ENCODE assay signal across 13 cellular contexts in the genomic region with DNA sequence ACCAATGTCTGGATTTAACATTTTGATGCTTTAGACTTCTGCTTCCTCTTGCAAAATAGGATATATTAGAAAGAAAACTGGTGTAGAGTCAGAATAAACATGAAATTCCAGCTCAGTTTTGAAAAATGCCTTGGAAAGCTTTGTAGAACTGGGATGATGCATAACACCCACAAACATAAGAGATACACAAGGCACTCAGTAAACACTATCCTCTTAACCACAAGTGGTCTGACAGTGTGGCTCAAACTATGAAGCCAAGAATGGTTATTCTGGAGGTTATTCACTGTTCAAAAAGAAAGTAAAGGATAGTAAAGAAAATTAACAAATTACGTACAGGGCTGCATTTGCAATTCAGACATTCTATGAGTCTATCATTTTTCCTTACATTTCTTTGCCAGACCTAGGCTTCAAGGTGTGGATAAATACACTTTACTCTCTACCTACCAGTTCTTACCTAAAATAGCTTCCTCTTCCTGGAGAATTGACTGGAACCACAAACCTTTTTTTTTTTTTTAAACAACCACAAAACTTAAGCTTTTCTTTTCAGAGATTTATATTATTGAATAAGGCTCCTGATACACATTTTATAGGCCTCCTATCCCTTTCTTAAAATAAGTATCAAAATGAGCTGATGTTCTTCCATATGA. TPM values are rescaled to one million over a fixed set of nuclear protein-coding genes. Genes with fewer than 3 reads are reported as not detected.
DNase-seq lines count a peak whose midpoint lies in the region; ATAC-seq, FAIRE-seq and TF ChIP-seq lines count a peak whose summit lies in the region.
"Had no signal": no experiment of that assay in that cellular context is flagged by ENCODE, and none has a peak within 500 bp of the region (broad histone marks: within the 10 kb centered on the region; RNA-seq: fewer than 3 reads in every experiment).

No MANE protein-coding gene starts in this region.

- FAIRE-seq in K562 (lab: Jason Lieb, UNC): no peak
- no peak for FAIRE-seq in kidney (lab: Jason Lieb, UNC)
- FAIRE-seq: frontal cortex had no signal

- H3K4me1 Mint-ChIP-seq in Caco-2 (ENCODE audit: low read depth, unreplicated experiment) (peaks cover 36% of the 10 kb centered on the region), H9 (peaks cover 30 to 38% of the 10 kb centered on the region in 2 experiments)

- no peak overlapping the region for H4K91ac ChIP-seq in H9 (ENCODE audit: insufficient read length, low read depth, low read length)

- DNase-seq in Caco-2: no peak
- no peak for DNase-seq in H9
- DNase-seq in K562 (ENCODE audit: extremely low read depth in 1 of 4, low spot score in 3 of 4): no peak
- DNase-seq in myocyte (ENCODE audit: low read depth): peak; percentile 42
- DNase-seq in OCI-LY7 (ENCODE audit: low spot score): no peak
- DNase-seq in SK-N-DZ (ENCODE audit: low spot score): no peak
- DNase-seq in kidney: no peak
- DNase-seq in GM19238 (ENCODE audit: insufficient read length, low spot score): no peak
- DNase-seq: caudate nucleus, NCI-H510A treated with DMSO at 0.1 percent for 48 hours, posterior cingulate gyrus had no signal

- no CpG with 5 or more reads among the region's 1 CpG for WGBS in H9 (ENCODE audit: extremely low coverage, insufficient read length, low lambda C conversion rate)
- WGBS in K562 (ENCODE audit: insufficient coverage, low coverage, missing lambda C conversion rate): 96% methylated on average over 1 of the region's 1 CpG

- ATAC-seq in K562: no peak

- H3K14ac ChIP-seq in H9 (ENCODE audit: insufficient read depth, low read length): no peak overlapping the region

- H3K4me1 ChIP-seq in Caco-2: peaks cover 52% of the 10 kb centered on the region
- H3K4me1 ChIP-seq in H9 (ENCODE audit: insufficient read depth, low read length): peaks cover 3% of the 10 kb centered on the region; the same call in 1 of the 2 replicates
- peaks cover 2 to 11% of the 10 kb centered on the region in 2 experiments; a peak in 3 of 5 replicates for H3K4me1 ChIP-seq in K562 (replicated peaks in 1 of 2; ENCODE audit: control insufficient read depth in 2 of 2, insufficient read depth in 2 of 2, low read length in 2 of 2)
- H3K4me1 ChIP-seq in OCI-LY7 (ENCODE audit: insufficient read depth, low read length, poor library complexity, severe bottlenecking): peaks cover 6% of the 10 kb centered on the region
- H3K4me1 ChIP-seq in kidney (ENCODE audit: control insufficient read depth in 1 of 2, insufficient read depth in 1 of 2, low read depth in 1 of 2, low read length in 2 of 2): peaks cover 0 to 2% of the 10 kb centered on the region in 2 donors

- no peak overlapping the region for H3K4ac ChIP-seq in H9 (ENCODE audit: low read depth, low read length)

- POLR2A ChIA-PET in Caco-2 (lab: Charles Lee) (interaction anchor here (0.6 kb wide), 2 partner anchors 9 to 79 kb away, joined by 3 read pairs; no protein-coding TSS in a partner anchor), K562 (lab: Yijun Ruan, JAX) (interaction anchor here (1.1 kb wide), 1 partner anchor 14 kb away, joined by 4 read pairs; no protein-coding TSS in a partner anchor), OCI-LY7 (lab: Charles Lee) (interaction anchor here (0.5 to 2.3 kb wide), 10 partner anchors 9 to 616 kb away, joined by 3 to 10 read pairs (median 4); partner anchors contain the start of gene RSBN1L)

- intact Hi-C loops in Caco-2 (cut with micrococcal nuclease; ENCODE audit: unreplicated experiment): no loop called here
- intact Hi-C loops in K562 (cut with micrococcal nuclease): no loop called here
- intact Hi-C loops in OCI-LY7 (cut with micrococcal nuclease; ENCODE audit: unreplicated experiment): no loop called here
- intact Hi-C loops in kidney (cut with DNase I): no loop called here

- no peak overlapping the region for H4K5ac ChIP-seq in H9 (ENCODE audit: insufficient read length, low read depth, low read length)

- no peak overlapping the region for H2BK20ac ChIP-seq in H9 (ENCODE audit: low read depth, low read length, poor library complexity, severe bottlenecking)

- H3K9me3 ChIP-seq in Caco-2 (no peaks in the 10 kb centered on the region), H9 (ENCODE audit: control insufficient read depth, low read depth, low read length) (no peaks in the 10 kb centered on the region), K562 (replicated peaks; ENCODE audit: control insufficient read depth, insufficient read depth, low read depth, low read length) (no peaks in the 10 kb centered on the region), OCI-LY7 (ENCODE audit: low read length) (no peaks in the 10 kb centered on the region), kidney (ENCODE audit: control insufficient read depth in 1 of 2, low read length in 2 of 2) (no peaks in the 10 kb centered on the region)

- H3K27me3 ChIP-seq in Caco-2 (replicated peaks; ENCODE audit: control insufficient read depth, insufficient read depth, low read length) (no peaks in the 10 kb centered on the region), H9 (ENCODE audit: insufficient read depth, low read length) (no peaks in the 10 kb centered on the region), K562 (ENCODE audit: control insufficient read depth in 2 of 2, insufficient read depth in 2 of 2, low read length in 2 of 2) (no peaks in the 10 kb centered on the region)

- H3K36me3 ChIP-seq in Caco-2 (ENCODE audit: control insufficient read depth, insufficient read depth, low read length) (peaks cover 4% of the 10 kb centered on the region), K562 (ENCODE audit: control insufficient read depth, insufficient read depth, low read length) (peaks cover 72% of the 10 kb centered on the region), OCI-LY7 (ENCODE audit: insufficient read depth, low read length) (peaks cover 61% of the 10 kb centered on the region), kidney (ENCODE audit: control insufficient read depth in 1 of 2, insufficient read depth in 2 of 2, low read length in 2 of 2) (peaks cover 0 to 2% of the 10 kb centered on the region in 2 donors)

- H3K4me3 ChIP-seq in Caco-2 (ENCODE audit: low read depth, low read length) (no peak overlapping the region), K562 (no peak overlapping the region), OCI-LY7 (ENCODE audit: low read depth, low read length, poor library complexity, severe bottlenecking) (no peak overlapping the region), kidney (ENCODE audit: low read length in 2 of 2) (no peak overlapping the region)

- H3K79me1 ChIP-seq in H9 (ENCODE audit: insufficient read depth, low read depth, low read length, poor library complexity, severe bottlenecking): peaks cover 6% of the 10 kb centered on the region

- H4K8ac ChIP-seq in H9 (replicated peaks; ENCODE audit: insufficient read length, low read depth, low read length): no peak overlapping the region

- TF ChIP-seq CTCF in Caco-2 (IDR thresholded peaks at IDR 0.05; ENCODE audit: insufficient read depth in 1 of 2, low read depth in 1 of 2, low read length in 1 of 2, severe bottlenecking in 1 of 2, unreplicated experiment in 1 of 2) (no peak), H9 (conservative IDR thresholded peaks at IDR 0.05) (no peak), K562 (IDR thresholded peaks at IDR 0.05 in 2 of 3, conservative IDR thresholded peaks at IDR 0.05 in 1 of 3; ENCODE audit: insufficient read depth in 2 of 3, low read depth in 1 of 3, low read length in 3 of 3) (no peak), OCI-LY7 (conservative IDR thresholded peaks at IDR 0.05; ENCODE audit: low read length) (no peak), kidney (IDR thresholded peaks at IDR 0.05; ENCODE audit: borderline replicate concordance, extremely low read depth, insufficient read depth) (no peak)

- no peak overlapping the region for H2BK15ac ChIP-seq in H9 (ENCODE audit: low read depth, low read length)

- no peak overlapping the region for H2BK120ac ChIP-seq in H9 (ENCODE audit: low read depth, low read length, poor library complexity, severe bottlenecking)

- H3K56ac ChIP-seq in H9 (ENCODE audit: insufficient read length, low read depth, low read length): no peak overlapping the region

- CTCF ChIA-PET in Caco-2 (lab: Charles Lee): interaction anchor here (0.6 kb wide), 1 partner anchor 32 kb away, joined by 3 read pairs; no protein-coding TSS in a partner anchor
- CTCF ChIA-PET in K562 (lab: Yijun Ruan, JAX; ENCODE audit: low intra/inter-chr PET ratio): no interaction called here
- CTCF ChIA-PET in OCI-LY7 (lab: Charles Lee; ENCODE audit: unreplicated experiment): interaction anchor here (2.7 kb wide), 1 partner anchor 15 kb away, joined by 7 read pairs; no protein-coding TSS in a partner anchor

- H3K27me3 Mint-ChIP-seq in Caco-2 (ENCODE audit: insufficient read depth, unreplicated experiment) (no peaks in the 10 kb centered on the region), H9 (ENCODE audit: low read depth) (no peaks in the 10 kb centered on the region)
- H3K27me3 Mint-ChIP-seq: IgD-negative memory B cell had no signal

- TF ChIP-seq POLR2A in K562 (conservative IDR thresholded peaks at IDR 0.05): no peak

- H2AFZ ChIP-seq in H9 (ENCODE audit: low read length): no peak overlapping the region
- H2AFZ ChIP-seq in K562 (ENCODE audit: low read depth, low read length): no peak overlapping the region
- no peak overlapping the region for H2AFZ ChIP-seq in OCI-LY7 (ENCODE audit: low read length)

- BruUV-seq in Caco-2 (replicated peaks; lab: Mats Ljungman, UMichigan) (no TSS peak), K562 (replicated peaks; lab: Mats Ljungman, UMichigan) (TSS peak; percentile 7), OCI-LY7 (replicated peaks; lab: Mats Ljungman, UMichigan) (no TSS peak)

- peaks cover 2% of the 10 kb centered on the region for H4K20me1 ChIP-seq in H9 (ENCODE audit: control insufficient read depth, insufficient read depth, insufficient read length)
- H4K20me1 ChIP-seq in K562 (replicated peaks; ENCODE audit: control insufficient read depth, insufficient read depth, low read length): no peaks in the 10 kb centered on the region
- H4K20me1 ChIP-seq in OCI-LY7 (ENCODE audit: insufficient read depth, low read length): 0 out of 2 replicates have a peak, but pooled peaks cover 5% of the 10 kb centered on the region

- H3K27ac Mint-ChIP-seq in Caco-2 (ENCODE audit: unreplicated experiment) (peak overlapping the region; percentile 10), H9 (peak overlapping the region in 2 of 3 experiments; percentile 50 to 86; a peak in 2 of 7 replicates)

- TF ChIP-seq RAD21 in K562 (CRISPR knock-in tag; conservative IDR thresholded peaks at IDR 0.05 in 1 of 2, IDR thresholded peaks at IDR 0.05 in 1 of 2): no peak

- H3K27ac ChIP-seq in H9 (ENCODE audit: insufficient read length, low read depth, low read length) (no peak overlapping the region), K562 (ENCODE audit: extremely low read depth, low read depth, low read length) (no peak overlapping the region), OCI-LY7 (ENCODE audit: low read depth, low read length, poor library complexity, severe bottlenecking) (no peak overlapping the region), kidney (ENCODE audit: low read depth in 2 of 2, low read length in 2 of 2) (no peak overlapping the region)

- H2AK5ac ChIP-seq in H9 (ENCODE audit: insufficient read length, low read length): no peak overlapping the region

- H2BK12ac ChIP-seq in H9 (ENCODE audit: insufficient read length, low read depth, low read length): no peak overlapping the region

- H3K4me2 ChIP-seq in H9 (ENCODE audit: insufficient read depth, insufficient read length, low read length) (no peak overlapping the region), K562 (ENCODE audit: insufficient read depth, low read length) (no peak overlapping the region), OCI-LY7 (ENCODE audit: low read length) (no peak overlapping the region)

- H3K23ac ChIP-seq in H9 (ENCODE audit: insufficient read length, low read depth, low read length): no peak overlapping the region

- H3K4me3 Mint-ChIP-seq in Caco-2 (ENCODE audit: unreplicated experiment) (no peak overlapping the region), H9 (no peak overlapping the region)
- H3K4me3 Mint-ChIP-seq: IgD-negative memory B cell had no signal

- H3K18ac ChIP-seq in H9 (ENCODE audit: insufficient read length, low read depth, low read length): no peak overlapping the region

- H3K9ac ChIP-seq in H9 (ENCODE audit: extremely low read depth, insufficient read length, low read length) (no peak overlapping the region), K562 (ENCODE audit: insufficient read depth in 1 of 2, low read depth in 2 of 2, low read length in 2 of 2) (no peak overlapping the region), kidney (ENCODE audit: low read length in 2 of 2) (no peak overlapping the region)

- H3K23me2 ChIP-seq in H9 (ENCODE audit: insufficient read length, low read depth, low read length, poor library complexity, severe bottlenecking): no peaks in the 10 kb centered on the region

- in situ Hi-C loops in K562 (cut with MboI): no loop called here

- H3K79me2 ChIP-seq in H9 (ENCODE audit: insufficient read depth, low read length) (peaks cover 6% of the 10 kb centered on the region; the same call in 1 of the 2 replicates), K562 (ENCODE audit: control insufficient read depth, insufficient read depth, low read length) (peaks cover 51% of the 10 kb centered on the region), OCI-LY7 (ENCODE audit: insufficient read depth, low read depth, low read length) (peaks cover 20% of the 10 kb centered on the region)

- H2BK5ac ChIP-seq in H9 (ENCODE audit: insufficient read length, low read length): no peak overlapping the region

- H3K9me2 ChIP-seq in OCI-LY7 (ENCODE audit: insufficient read depth, low read length): no peaks in the 10 kb centered on the region

- H3K36me3 Mint-ChIP-seq in Caco-2 (ENCODE audit: insufficient read depth, unreplicated experiment) (peaks cover 45% of the 10 kb centered on the region), H9 (ENCODE audit: insufficient read depth in 1 of 3, low read depth in 3 of 3) (peaks cover 12 to 41% (median 39%) of the 10 kb centered on the region in 3 experiments; a peak in 6 of 7 replicates)

- no peak overlapping the region for H3T11ph ChIP-seq in H9 (ENCODE audit: low read length)

- H3K9me1 ChIP-seq in K562 (ENCODE audit: control insufficient read depth, insufficient read depth, low read length): no peaks in the 10 kb centered on the region

- H3K9me3 Mint-ChIP-seq in Caco-2 (ENCODE audit: unreplicated experiment) (no peaks in the 10 kb centered on the region), H9 (no peaks in the 10 kb centered on the region)
- H3K9me3 Mint-ChIP-seq: IgD-negative memory B cell had no signal

- no peak for TF ChIP-seq EP300 in K562 (IDR thresholded peaks at IDR 0.05; ENCODE audit: low read length)

RNA-seq across cellular contexts. Expression of gene RSBN1L, which starts 9.0 kb away (rescaled TPM):
- 21.4 and 25.3 TPM in 2 replicates for total RNA-seq in Caco-2 (2022)
- total RNA-seq in H9 (2021): 20.6 and 20.7 TPM in 2 replicates
- total RNA-seq in K562 (2011; cell fraction: chromatin; rRNA removed; ENCODE audit: low replicate concordance): 10.3 and 43.2 TPM in 2 replicates
- 7.3 and 10.1 TPM in 2 replicates for total RNA-seq in K562 (2011; cell fraction: nucleolus; rRNA removed)
- 15.4 and 21.9 TPM in 2 replicates for total RNA-seq in K562 (2011; cell fraction: nucleoplasm; rRNA removed)
- total RNA-seq in K562 (2014; rRNA removed): 16.6 and 20.1 TPM in 2 replicates
- total RNA-seq in K562 (2014; rRNA removed; fragmentation: Illumina TruSeq; extraction: Trizol): 33.2 and 33.8 TPM in 2 replicates
- 29.1 and 35.2 TPM in 2 replicates for total RNA-seq in K562 (2015; rRNA removed; fragmentation: Illumina TruSeq; extraction: Trizol)
- 19.0 and 22.8 TPM in 2 replicates for total RNA-seq in K562 (2021)
- polyA plus RNA-seq in K562 (2011; rRNA removed): 19.5 and 20.1 TPM in 2 replicates
- 3.6 and 6.7 TPM in 2 replicates for polyA plus RNA-seq in K562 (2011; cell fraction: cytosol; rRNA removed)
- polyA plus RNA-seq in K562 (2011; cell fraction: nucleus; rRNA removed): 9.3 and 13.0 TPM in 2 replicates
- 14.8 and 18.9 TPM in 2 replicates for polyA plus RNA-seq in K562 (2012)
- polyA plus RNA-seq in K562 (2014; fragmentation: Illumina TruSeq; extraction: Trizol): 28.4 and 33.2 TPM in 2 replicates
- 1 to 10 TPM; 6.2 to 8.3 TPM for polyA plus RNA-seq in K562 (2014; fragmentation: Nextera tagmentation; extraction: Ambion mirVana)
- polyA plus RNA-seq in K562 (2014; rRNA removed): 13.8 and 16.7 TPM in 2 replicates
- polyA minus RNA-seq in K562 (2011; rRNA and poly(A)+ RNA removed): 54.3 and 55.0 TPM in 2 replicates
- 21.4 and 28.8 TPM in 2 replicates for polyA minus RNA-seq in K562 (2011; cell fraction: cytosol; rRNA and poly(A)+ RNA removed)
- 8.1 and 12.7 TPM in 2 replicates for polyA minus RNA-seq in K562 (2011; cell fraction: nucleus; rRNA and poly(A)+ RNA removed)
- total RNA-seq in myocyte: 8.5 and 13.3 TPM in 2 replicates
- 5.1 TPM for polyA plus RNA-seq in myocyte (2012)
- 23.3 and 27.4 TPM in 2 replicates for total RNA-seq in OCI-LY7 (2014; rRNA removed; shearing (Covaris generic))
- 30.0 and 30.4 TPM in 2 replicates for total RNA-seq in OCI-LY7 (2022)
- 14.4 and 18.4 TPM in 2 replicates for polyA plus RNA-seq in SK-N-DZ (2014; cell fraction: cytosol; rRNA removed)
- 14.6 and 18.3 TPM in 2 replicates for polyA plus RNA-seq in SK-N-DZ (2014; cell fraction: nucleus; rRNA removed)
- 18.0 TPM for total RNA-seq in kidney
- polyA plus RNA-seq in kidney (ENCODE audit: insufficient read depth, low read depth, low replicate concordance): 7.3 TPM
